Comparison of ENCODE assay signal across 15 cellular contexts in genomic region chr14:64279719-64280668, GRCh38. TPM values are rescaled to one million over a fixed set of nuclear protein-coding genes. Genes with fewer than 3 reads are reported as not detected.
DNase-seq lines count a peak whose midpoint lies in the region; ATAC-seq, FAIRE-seq and TF ChIP-seq lines count a peak whose summit lies in the region.
"Had no signal": no experiment of that assay in that cellular context is flagged by ENCODE, and none has a peak within 500 bp of the region (broad histone marks: within the 10 kb centered on the region; RNA-seq: fewer than 3 reads in every experiment).

No MANE protein-coding gene starts in this region.

- peak; percentile 63 for DNase-seq in activated CD8-positive, alpha-beta memory T cell treated with anti-CD3 and anti-CD28 coated beads, Interleukin-2, amount 10 ng/mL, durations not matched to agents 7 days and 5 days
- no peak for DNase-seq in activated CD8-positive, alpha-beta memory T cell treated with anti-CD3 and anti-CD28 coated beads, Interleukin-2, amount 50 U/mL, for 4 hours
- peak; percentile 44 for DNase-seq in activated CD4-positive, alpha-beta memory T cell treated with anti-CD3 and anti-CD28 coated beads, Interleukin-2, amount 10 ng/mL, durations not matched to agents 7 days and 5 days
- peak; percentile 3 for DNase-seq in fibroblast of the aortic adventitia (ENCODE audit: low read depth)
- no peak for DNase-seq in stimulated activated effector memory CD8-positive, alpha-beta T cell treated with anti-CD3 and anti-CD28 coated beads, Interleukin-12 subunit alpha, Interleukin-12 subunit beta, amount 100 ng/mL, for 72 hours (ENCODE audit: low spot score in 2 of 2)
- DNase-seq in D721Med (ENCODE audit: insufficient read length, low spot score): no peak
- DNase-seq: activated CD4-positive, alpha-beta T cell treated with anti-CD3 and anti-CD28 coated beads, Interleukin-2, amount 50 U/mL, for 4 hours; DMS79; NCI-H1092 treated with DMSO at 0.1 percent for 48 hours; NK-92 treated with Interleukin-12 subunit alpha and Interleukin-12 subunit beta, amount 100 ng/mL, for 24 hours had no signal

- TF ChIP-seq CTCF in fibroblast of the aortic adventitia (IDR thresholded peaks at IDR 0.05; ENCODE audit: insufficient read depth, low read length) (no peak), D721Med (IDR thresholded peaks at IDR 0.05; ENCODE audit: insufficient read depth, missing control alignments) (no peak)

- H3K27me3 Mint-ChIP-seq in activated CD8-positive, alpha-beta memory T cell treated with anti-CD3 and anti-CD28 coated beads, Interleukin-2, amount 10 ng/mL, durations not matched to agents 7 days and 5 days: no peaks in the 10 kb centered on the region
- H3K27me3 Mint-ChIP-seq in activated CD4-positive, alpha-beta memory T cell treated with anti-CD3 and anti-CD28 coated beads, Interleukin-2, amount 10 ng/mL, durations not matched to agents 7 days and 5 days: no peaks in the 10 kb centered on the region

- H3K4me3 Mint-ChIP-seq in activated CD8-positive, alpha-beta memory T cell treated with anti-CD3 and anti-CD28 coated beads, Interleukin-2, amount 10 ng/mL, durations not matched to agents 7 days and 5 days: no peak overlapping the region
- no peak overlapping the region for H3K4me3 Mint-ChIP-seq in activated CD4-positive, alpha-beta memory T cell treated with anti-CD3 and anti-CD28 coated beads, Interleukin-2, amount 10 ng/mL, durations not matched to agents 7 days and 5 days
- H3K4me3 Mint-ChIP-seq in stimulated activated effector memory CD8-positive, alpha-beta T cell treated with anti-CD3 and anti-CD28 coated beads, Interleukin-12 subunit alpha, Interleukin-12 subunit beta, amount 100 ng/mL, for 72 hours: no peak overlapping the region
- H3K4me3 Mint-ChIP-seq: natural killer cell treated with Interleukin-12 subunit alpha and Interleukin-12 subunit beta and Interleukin-15 and Interleukin-18, amount 100 ng/mL, for 72 hours had no signal

- no peaks in the 10 kb centered on the region for H3K9me3 Mint-ChIP-seq in activated CD8-positive, alpha-beta memory T cell treated with anti-CD3 and anti-CD28 coated beads, Interleukin-2, amount 10 ng/mL, durations not matched to agents 7 days and 5 days (ENCODE audit: low read depth)
- no peaks in the 10 kb centered on the region for H3K9me3 Mint-ChIP-seq in activated CD4-positive, alpha-beta memory T cell treated with anti-CD3 and anti-CD28 coated beads, Interleukin-2, amount 10 ng/mL, durations not matched to agents 7 days and 5 days
- H3K9me3 Mint-ChIP-seq in stimulated activated effector memory CD8-positive, alpha-beta T cell treated with anti-CD3 and anti-CD28 coated beads, Interleukin-12 subunit alpha, Interleukin-12 subunit beta, amount 100 ng/mL, for 72 hours: no peaks in the 10 kb centered on the region
- H3K9me3 Mint-ChIP-seq: natural killer cell treated with Interleukin-12 subunit alpha and Interleukin-12 subunit beta and Interleukin-15 and Interleukin-18, amount 100 ng/mL, for 72 hours had no signal

- H3K4me3 ChIP-seq in fibroblast of the aortic adventitia (ENCODE audit: low read depth, low read length): no peak overlapping the region
- H3K4me3 ChIP-seq: breast epithelium had no signal

- FAIRE-seq in D721Med (lab: Jason Lieb, UNC): no peak
- FAIRE-seq: islet of Langerhans had no signal

- POLR2A ChIA-PET in activated CD4-positive, alpha-beta memory T cell treated with anti-CD3 and anti-CD28 coated beads, Interleukin-2, amount 10 ng/mL, durations not matched to agents 7 days and 5 days (lab: Charles Lee): no interaction called here

- ATAC-seq in activated CD8-positive, alpha-beta memory T cell treated with anti-CD3 and anti-CD28 coated beads, Interleukin-2, amount 10 ng/mL, durations not matched to agents 7 days and 5 days: peak; percentile 72
- ATAC-seq in stimulated activated effector memory CD8-positive, alpha-beta T cell treated with anti-CD3 and anti-CD28 coated beads, Interleukin-12 subunit alpha, Interleukin-12 subunit beta, amount 100 ng/mL, for 72 hours: peak; percentile 96
- ATAC-seq in HG03045 (IDR thresholded peaks at IDR 0.05; ENCODE audit: unreplicated experiment) (no peak), GM21390 (IDR thresholded peaks at IDR 0.05; ENCODE audit: unreplicated experiment) (no peak)

- H3K4me1 Mint-ChIP-seq in activated CD8-positive, alpha-beta memory T cell treated with anti-CD3 and anti-CD28 coated beads, Interleukin-2, amount 10 ng/mL, durations not matched to agents 7 days and 5 days: peaks cover 24% of the 10 kb centered on the region
- peaks cover 16% of the 10 kb centered on the region for H3K4me1 Mint-ChIP-seq in activated CD4-positive, alpha-beta memory T cell treated with anti-CD3 and anti-CD28 coated beads, Interleukin-2, amount 10 ng/mL, durations not matched to agents 7 days and 5 days
- peaks cover 16% of the 10 kb centered on the region for H3K4me1 Mint-ChIP-seq in stimulated activated effector memory CD8-positive, alpha-beta T cell treated with anti-CD3 and anti-CD28 coated beads, Interleukin-12 subunit alpha, Interleukin-12 subunit beta, amount 100 ng/mL, for 72 hours

- CTCF ChIA-PET in activated CD8-positive, alpha-beta memory T cell treated with anti-CD3 and anti-CD28 coated beads, Interleukin-2, amount 10 ng/mL, durations not matched to agents 7 days and 5 days (lab: Charles Lee): interaction anchor here (1.0 kb wide), 1 partner anchor 8 kb away, joined by 3 read pairs; no protein-coding TSS in a partner anchor
- CTCF ChIA-PET in activated CD4-positive, alpha-beta memory T cell treated with anti-CD3 and anti-CD28 coated beads, Interleukin-2, amount 10 ng/mL, durations not matched to agents 7 days and 5 days (lab: Charles Lee): interaction anchor here (1.2 kb wide), 1 partner anchor 15 kb away, joined by 4 read pairs; the partner anchor contains the start of gene ESR2

- no peak overlapping the region for H3K27ac Mint-ChIP-seq in activated CD8-positive, alpha-beta memory T cell treated with anti-CD3 and anti-CD28 coated beads, Interleukin-2, amount 10 ng/mL, durations not matched to agents 7 days and 5 days
- H3K27ac Mint-ChIP-seq in activated CD4-positive, alpha-beta memory T cell treated with anti-CD3 and anti-CD28 coated beads, Interleukin-2, amount 10 ng/mL, durations not matched to agents 7 days and 5 days: no peak overlapping the region
- H3K27ac Mint-ChIP-seq in stimulated activated effector memory CD8-positive, alpha-beta T cell treated with anti-CD3 and anti-CD28 coated beads, Interleukin-12 subunit alpha, Interleukin-12 subunit beta, amount 100 ng/mL, for 72 hours: no peak overlapping the region

- peaks cover 1% of the 10 kb centered on the region for H3K36me3 Mint-ChIP-seq in activated CD8-positive, alpha-beta memory T cell treated with anti-CD3 and anti-CD28 coated beads, Interleukin-2, amount 10 ng/mL, durations not matched to agents 7 days and 5 days
- H3K36me3 Mint-ChIP-seq in activated CD4-positive, alpha-beta memory T cell treated with anti-CD3 and anti-CD28 coated beads, Interleukin-2, amount 10 ng/mL, durations not matched to agents 7 days and 5 days (ENCODE audit: low read depth): no peaks in the 10 kb centered on the region
- H3K36me3 Mint-ChIP-seq in stimulated activated effector memory CD8-positive, alpha-beta T cell treated with anti-CD3 and anti-CD28 coated beads, Interleukin-12 subunit alpha, Interleukin-12 subunit beta, amount 100 ng/mL, for 72 hours: no peaks in the 10 kb centered on the region
- H3K36me3 Mint-ChIP-seq: natural killer cell treated with Interleukin-12 subunit alpha and Interleukin-12 subunit beta and Interleukin-15 and Interleukin-18, amount 100 ng/mL, for 72 hours had no signal

RNA-seq across cellular contexts. Expression of gene ESR2, which starts 14.2 kb away (rescaled TPM):
- under 1 TPM; 0.15 to 0.49 TPM for total RNA-seq in activated CD8-positive, alpha-beta memory T cell treated with anti-CD3 and anti-CD28 coated beads, Interleukin-2, amount 10 ng/mL, durations not matched to agents 7 days and 5 days
- total RNA-seq in activated CD4-positive, alpha-beta memory T cell treated with anti-CD3 and anti-CD28 coated beads, Interleukin-2, amount 10 ng/mL, durations not matched to agents 7 days and 5 days: under 1 TPM; 0.13 to 0.18 TPM
- total RNA-seq in fibroblast of the aortic adventitia (ENCODE audit: low replicate concordance): under 0.01 and 0.16 TPM in 2 replicates

Comparison
In these comparisons a context has a peak if more than half of its experiments do, and no peak if none do; other contexts are left out.
1. DNase-seq: peak in activated CD8-positive, alpha-beta memory T cell treated with anti-CD3 and anti-CD28 coated beads, Interleukin-2, amount 10 ng/mL, durations not matched to agents 7 days and 5 days (single experiment), activated CD4-positive, alpha-beta memory T cell treated with anti-CD3 and anti-CD28 coated beads, Interleukin-2, amount 10 ng/mL, durations not matched to agents 7 days and 5 days (single experiment) and fibroblast of the aortic adventitia (single experiment); none in activated CD8-positive, alpha-beta memory T cell treated with anti-CD3 and anti-CD28 coated beads, Interleukin-2, amount 50 U/mL, for 4 hours (single experiment), stimulated activated effector memory CD8-positive, alpha-beta T cell treated with anti-CD3 and anti-CD28 coated beads, Interleukin-12 subunit alpha, Interleukin-12 subunit beta, amount 100 ng/mL, for 72 hours (0 of 2) and D721Med (single experiment).
2. ATAC-seq: peak in activated CD8-positive, alpha-beta memory T cell treated with anti-CD3 and anti-CD28 coated beads, Interleukin-2, amount 10 ng/mL, durations not matched to agents 7 days and 5 days (single experiment) and stimulated activated effector memory CD8-positive, alpha-beta T cell treated with anti-CD3 and anti-CD28 coated beads, Interleukin-12 subunit alpha, Interleukin-12 subunit beta, amount 100 ng/mL, for 72 hours (single experiment); none in HG03045 (single experiment) and GM21390 (single experiment).